In the genomic region with DNA sequence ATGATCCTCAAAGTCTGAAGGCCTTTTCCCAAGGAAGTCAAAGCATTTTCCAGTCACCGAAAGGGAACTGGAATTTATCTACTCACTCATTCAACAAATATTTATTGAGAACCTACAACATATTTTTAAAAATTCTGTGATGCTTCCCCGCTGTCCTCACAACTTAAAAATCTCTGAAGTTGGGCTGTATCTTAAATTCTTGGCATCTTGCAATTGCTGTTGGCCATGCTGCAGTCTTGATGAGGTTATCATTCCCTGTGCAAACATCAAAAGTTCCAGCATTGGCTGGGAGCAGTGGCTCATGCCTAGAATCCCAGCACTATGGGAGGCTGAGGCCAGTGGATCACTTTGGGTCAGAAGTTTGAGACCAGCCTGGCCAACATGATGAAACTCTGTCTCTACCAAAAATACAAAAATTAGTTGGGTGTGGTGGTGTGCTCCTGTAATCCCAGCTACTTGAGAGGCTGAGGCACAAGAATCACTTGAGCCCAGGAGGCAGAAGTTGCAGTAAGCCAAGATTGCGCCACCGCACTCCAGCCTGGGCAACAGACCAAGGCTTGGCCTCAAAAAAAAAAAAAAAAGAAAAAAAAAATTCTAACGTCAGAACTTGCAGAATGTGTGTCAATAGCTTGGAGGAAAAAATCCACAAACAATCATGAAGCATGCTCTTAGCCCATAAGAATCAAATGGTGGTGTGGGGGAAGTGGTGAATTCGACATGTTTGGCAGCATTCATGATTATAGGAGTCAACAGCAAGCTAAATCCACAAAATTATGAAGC, we compare ENCODE assay signal across 13 cellular contexts. TPM values are rescaled to one million over a fixed set of nuclear protein-coding genes. Genes with fewer than 3 reads are reported as not detected.
A peak's percentile ranks its signal among the peaks of the same experiment; 100 is the strongest.
DNase-seq lines count a peak whose midpoint lies in the region; ATAC-seq lines count a peak whose summit lies in the region.
"Had no signal": no experiment of that assay in that cellular context is flagged by ENCODE, and none has a peak within 500 bp of the region (broad histone marks: within the 10 kb centered on the region; RNA-seq: fewer than 3 reads in every experiment).

No MANE protein-coding gene starts in this region.

- ATAC-seq in sciatic nerve (peak; percentile 71), HG03378 (IDR thresholded peaks at IDR 0.05; ENCODE audit: unreplicated experiment) (no peak), GM21619 (IDR thresholded peaks at IDR 0.05; ENCODE audit: unreplicated experiment) (no peak)
- ATAC-seq: activated CD4-positive, alpha-beta T cell treated with anti-CD3 and anti-CD28 coated beads for 36 hours had no signal

- intact Hi-C loops in sciatic nerve (cut with DNase I) = no loop called here

- peak; percentile 52 for DNase-seq in EH (ENCODE audit: low read depth)
- peak; percentile 39 to 55 for DNase-seq in NOMO-1 (lab: John Stamatoyannopoulos, UW; ENCODE audit: unreplicated experiment in 2 of 2)
- DNase-seq in fibroblast of gingiva (ENCODE audit: low read depth) = peak; percentile 87
- no peak for DNase-seq in sciatic nerve (ENCODE audit: low spot score)
- DNase-seq in GF-D8 (lab: John Stamatoyannopoulos, UW) = no peak
- no peak for DNase-seq in A172 (ENCODE audit: low spot score)
- DNase-seq: activated CD4-positive, alpha-beta T cell treated with anti-CD3 and anti-CD28 coated beads for 36 hours; central memory CD4-positive, alpha-beta T cell; erythroblast; NCI-H1436; stimulated activated CD8-positive, alpha-beta memory T cell treated with anti-CD3 and anti-CD28 coated beads, Interleukin-4, amount 100 ng/mL, for 48 hours had no signal

RNA-seq across cellular contexts. Expression of gene CCDC177, which starts 34.9 kb away (rescaled TPM):
- total RNA-seq in sciatic nerve = not detected
- not detected in 2 replicates for total RNA-seq in A172 (2014; rRNA removed; shearing (Covaris generic))
- total RNA-seq: activated CD4-positive, alpha-beta T cell treated with anti-CD3 and anti-CD28 coated beads for 36 hours had no signal

RNA-seq across cellular contexts. Expression of gene PLEKHD1, which starts 55.3 kb away (rescaled TPM):
- total RNA-seq in sciatic nerve = not detected
- total RNA-seq in A172 (2014; rRNA removed; shearing (Covaris generic)) = not detected in 2 replicates

Comparison
In these comparisons a context has a peak if more than half of its experiments do, and no peak if none do; other contexts are left out.
1. DNase-seq: peak in EH (single experiment), NOMO-1 (2 of 2) and fibroblast of gingiva (single experiment); none in sciatic nerve (single experiment), GF-D8 (single experiment) and A172 (single experiment).